8 cellular contexts compared by ENCODE assay signal in the genomic region with DNA sequence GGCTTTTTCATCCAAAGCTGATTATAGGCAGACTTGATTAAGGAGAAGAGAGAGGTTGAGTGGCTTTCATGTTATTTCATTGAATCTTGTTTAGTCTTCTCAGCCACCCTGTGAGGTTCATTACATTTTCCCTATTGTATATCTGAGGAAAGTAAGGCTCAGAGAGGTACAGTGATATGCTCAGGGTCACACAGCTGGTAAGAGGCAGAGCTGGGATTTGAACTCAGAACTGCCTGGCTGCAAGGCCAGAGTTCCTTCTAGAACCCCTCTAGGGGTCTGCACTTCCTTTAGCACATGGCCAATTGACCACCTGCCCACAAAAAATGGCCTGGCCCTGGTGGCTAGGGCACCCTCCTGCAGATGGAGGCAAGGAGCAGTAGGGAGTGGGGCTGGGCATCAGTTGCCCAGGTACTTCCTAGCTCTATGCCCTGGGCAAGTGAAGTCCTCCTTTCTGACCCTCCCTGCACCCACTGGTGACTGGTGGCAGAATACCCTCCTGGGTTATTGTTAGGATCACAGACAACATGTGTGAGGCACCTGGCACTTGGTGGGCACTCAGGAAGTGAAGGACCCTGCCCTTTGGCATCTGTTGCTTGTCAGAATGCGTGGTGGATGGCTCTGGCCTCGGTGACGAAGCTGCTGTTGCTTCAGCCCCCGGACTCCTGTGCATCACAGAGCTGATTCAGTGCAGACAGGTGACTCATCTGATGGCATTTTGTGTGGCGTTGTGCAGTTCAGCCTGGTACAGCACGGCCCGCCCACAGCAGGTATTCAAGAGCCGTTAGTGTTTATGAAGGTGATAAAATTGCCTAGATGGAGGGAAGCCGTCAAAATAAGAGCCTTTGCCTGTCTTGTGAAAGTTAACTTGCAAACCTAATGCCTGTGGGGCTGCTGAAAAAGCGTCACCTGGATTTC.
DNase-seq lines count a peak whose midpoint lies in the region; ATAC-seq, FAIRE-seq and TF ChIP-seq lines count a peak whose summit lies in the region.

No MANE protein-coding gene starts in this region.

- no peaks in the 10 kb centered on the region for H3K79me2 ChIP-seq in MM.1S (ENCODE audit: low read length)

- intact Hi-C loops in pancreas (cut with DNase I) = no loop called here

- no peak overlapping the region for H3K4me2 ChIP-seq in MM.1S (ENCODE audit: low read depth, low read length)

- H4K20me1 ChIP-seq in MM.1S (ENCODE audit: insufficient read depth, low read length) = no peaks in the 10 kb centered on the region

- H3K36me3 ChIP-seq in pancreas (no peaks in the 10 kb centered on the region), MM.1S (replicated peaks; ENCODE audit: insufficient read depth, low read length) (no peaks in the 10 kb centered on the region)

- ATAC-seq in pancreas (peak; percentile 7 to 64 (median 35)), HG02840 (IDR thresholded peaks at IDR 0.05; ENCODE audit: low FRiP score, unreplicated experiment) (no peak), GM18502 (IDR thresholded peaks at IDR 0.05; ENCODE audit: poor library complexity, unreplicated experiment) (no peak), GM21576 (IDR thresholded peaks at IDR 0.05; ENCODE audit: unreplicated experiment) (no peak)

- TF ChIP-seq CTCF in pancreas (IDR thresholded peaks at IDR 0.05) (no peak), MM.1S (IDR thresholded peaks at IDR 0.05; ENCODE audit: low read length) (no peak)

- DNase-seq in EH (ENCODE audit: low read depth) = peak; percentile 83
- peak; percentile 58 for DNase-seq in NCI-H69 (lab: John Stamatoyannopoulos, UW)
- DNase-seq in cerebellar cortex (ENCODE audit: low spot score) = peak; percentile 66
- peak in 1 of 6 donors; percentile 51 for DNase-seq in pancreas
- DNase-seq in MM.1S = no peak

- no peak overlapping the region for H3K9ac ChIP-seq in MM.1S (ENCODE audit: low read length)

- H3K4me3 ChIP-seq in pancreas = no peak overlapping the region
- H3K4me3 ChIP-seq in MM.1S (ENCODE audit: low read length) = no peak overlapping the region

- no peak overlapping the region for H2AFZ ChIP-seq in MM.1S (ENCODE audit: low read length)

- no peaks in the 10 kb centered on the region for H3K9me2 ChIP-seq in MM.1S (replicated peaks; ENCODE audit: insufficient read depth, low read length)

- H3K27me3 ChIP-seq in pancreas (no peaks in the 10 kb centered on the region), MM.1S (replicated peaks; ENCODE audit: insufficient read depth, low read length) (no peaks in the 10 kb centered on the region)

- H3K27ac ChIP-seq in pancreas = no peak overlapping the region
- no peak overlapping the region for H3K27ac ChIP-seq in MM.1S (ENCODE audit: low read length)

- no peak for FAIRE-seq in pancreas (lab: Jason Lieb, UNC)

- H3K4me1 ChIP-seq in pancreas = peaks cover 20 to 50% (median 24%) of the 10 kb centered on the region in 3 donors
- H3K4me1 ChIP-seq in MM.1S (ENCODE audit: low read length) = no peaks in the 10 kb centered on the region

- no peaks in the 10 kb centered on the region for H3F3A ChIP-seq in MM.1S (ENCODE audit: insufficient read depth, low read length)

- 55 to 60% methylated on average over 10 of the region's 10 CpGs for WGBS in pancreas, 2 donors

- H3K9me3 ChIP-seq in pancreas (no peaks in the 10 kb centered on the region), MM.1S (replicated peaks; ENCODE audit: insufficient read depth, low read length) (no peaks in the 10 kb centered on the region)

Comparison
In these comparisons a context has a peak if more than half of its experiments do, and no peak if none do; other contexts are left out.
1. ATAC-seq: peak in pancreas (4 of 4); none in HG02840 (single experiment), GM18502 (single experiment) and GM21576 (single experiment).